Comparison of ENCODE assay signal across 11 cellular contexts in the genomic region with DNA sequence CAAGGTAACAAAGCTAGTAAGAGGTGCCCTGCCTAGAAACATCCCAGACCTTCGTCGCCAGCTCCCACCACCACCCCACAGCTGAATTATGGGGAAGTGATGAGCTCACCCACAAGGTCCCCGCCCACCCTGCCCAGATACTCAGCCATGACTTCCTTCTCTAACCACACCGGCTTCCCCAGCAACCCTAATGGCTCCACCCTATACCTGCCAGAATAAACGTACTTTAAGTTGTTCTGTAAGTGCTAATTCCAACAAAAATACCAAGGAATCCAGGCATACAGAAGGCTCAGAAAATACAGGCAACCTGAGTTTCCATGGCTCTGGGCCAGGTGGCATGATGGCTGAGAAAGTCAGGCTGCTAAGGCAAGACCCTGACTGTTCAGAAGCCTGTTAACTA. TPM values are rescaled to one million over a fixed set of nuclear protein-coding genes. Genes with fewer than 3 reads are reported as not detected.
DNase-seq lines count a peak whose midpoint lies in the region; ATAC-seq and TF ChIP-seq lines count a peak whose summit lies in the region.
"Had no signal": no experiment of that assay in that cellular context is flagged by ENCODE, and none has a peak within 500 bp of the region (broad histone marks: within the 10 kb centered on the region; RNA-seq: fewer than 3 reads in every experiment).

No MANE protein-coding gene starts in this region.

- H3K9me3 ChIP-seq in T-helper 17 cell (ENCODE audit: control insufficient read depth, low read length, poor library complexity, severe bottlenecking) (no peaks in the 10 kb centered on the region), OCI-LY7 (ENCODE audit: low read length) (no peaks in the 10 kb centered on the region)

- no peaks in the 10 kb centered on the region for H3K79me2 ChIP-seq in OCI-LY7 (ENCODE audit: insufficient read depth, low read depth, low read length)
- H3K79me2 ChIP-seq: hepatocyte had no signal

- CTCF ChIA-PET in OCI-LY7 (lab: Charles Lee; ENCODE audit: unreplicated experiment) = no interaction called here

- TF ChIP-seq CTCF in OCI-LY7 (conservative IDR thresholded peaks at IDR 0.05; ENCODE audit: low read length) = no peak

- ATAC-seq in T-helper 17 cell (peak; percentile 98), GM21381 (IDR thresholded peaks at IDR 0.05; ENCODE audit: unreplicated experiment) (no peak), HG03159 (IDR thresholded peaks at IDR 0.05; ENCODE audit: unreplicated experiment) (no peak)
- peak; percentile 63 for ATAC-seq in stimulated activated naive CD8-positive, alpha-beta T cell treated with anti-CD3 and anti-CD28 coated beads, Interleukin-15, Interleukin-2, amounts not matched to agents 100 U/mL and 50 U/mL, for 24 hours

- no peaks in the 10 kb centered on the region for H3K27me3 Mint-ChIP-seq in T-helper 17 cell

- POLR2A ChIA-PET in OCI-LY7 (lab: Charles Lee) = interaction anchor here (0.5 to 1.4 kb wide), 3 partner anchors 11 to 18 kb away, joined by 3 to 5 read pairs (median 5); no protein-coding TSS in a partner anchor

- no peak overlapping the region for H3K27ac ChIP-seq in OCI-LY7 (ENCODE audit: low read depth, low read length, poor library complexity, severe bottlenecking)
- H3K27ac ChIP-seq: hepatocyte had no signal

- no peak overlapping the region for H3K4me2 ChIP-seq in OCI-LY7 (ENCODE audit: low read length)
- H3K4me2 ChIP-seq: hepatocyte had no signal

- peaks cover 34% of the 10 kb centered on the region for H3K4me1 Mint-ChIP-seq in T-helper 17 cell

- DNase-seq in activated T-cell treated with anti-CD3 and anti-CD28 coated beads, Interleukin-2, amount 50 U/mL, for 1 hour = peak; percentile 48
- no peak for DNase-seq in activated T-cell treated with anti-CD3 and anti-CD28 coated beads for 4 hours
- DNase-seq in T-helper 17 cell = peak in 1 of 3 donors; percentile 27
- DNase-seq in astrocyte of the hippocampus (ENCODE audit: low read depth, low spot score) = peak; percentile 29
- DNase-seq in stimulated activated naive CD8-positive, alpha-beta T cell treated with anti-CD3 and anti-CD28 coated beads, Interleukin-15, Interleukin-2, amounts not matched to agents 100 U/mL and 50 U/mL, for 24 hours = peak; percentile 34
- DNase-seq in OCI-LY7 (ENCODE audit: low spot score) = no peak
- DNase-seq: mammary epithelial cell had no signal

- no peaks in the 10 kb centered on the region for H4K20me1 ChIP-seq in OCI-LY7 (ENCODE audit: insufficient read depth, low read length)

- no peaks in the 10 kb centered on the region for H3K36me3 Mint-ChIP-seq in T-helper 17 cell (ENCODE audit: low read depth)

- no peak overlapping the region for H3K4me3 ChIP-seq in OCI-LY7 (ENCODE audit: low read depth, low read length, poor library complexity, severe bottlenecking)
- H3K4me3 ChIP-seq: hepatocyte had no signal

- H3K4me3 Mint-ChIP-seq in T-helper 17 cell = peak overlapping the region; percentile 79

- BruUV-seq in OCI-LY7 (replicated peaks; lab: Mats Ljungman, UMichigan) = no TSS peak

- H3K4me1 ChIP-seq in OCI-LY7 (ENCODE audit: insufficient read depth, low read length, poor library complexity, severe bottlenecking) = no peaks in the 10 kb centered on the region

- H3K27ac Mint-ChIP-seq in T-helper 17 cell = no peak overlapping the region

- H3K36me3 ChIP-seq in OCI-LY7 (ENCODE audit: insufficient read depth, low read length) = no peaks in the 10 kb centered on the region

- no peak overlapping the region for H2AFZ ChIP-seq in OCI-LY7 (ENCODE audit: low read length)
- H2AFZ ChIP-seq: hepatocyte had no signal

- intact Hi-C loops in OCI-LY7 (cut with micrococcal nuclease; ENCODE audit: unreplicated experiment) = no loop called here

- H3K9me2 ChIP-seq in OCI-LY7 (ENCODE audit: insufficient read depth, low read length) = no peaks in the 10 kb centered on the region

RNA-seq across cellular contexts. Expression of a gene that starts 39.1 kb away (rescaled TPM):
- total RNA-seq in T-helper 17 cell = 1 to 10 TPM in 1 of 2 donors, under 1 TPM in 1; 0.57 to 1.3 TPM
- total RNA-seq in OCI-LY7 (2014; rRNA removed; shearing (Covaris generic)) = not detected in 2 replicates
- total RNA-seq in OCI-LY7 (2022) = 0.31 and 0.51 TPM in 2 replicates
- total RNA-seq: H4, mammary epithelial cell had no signal

Comparison
In these comparisons a context has a peak if more than half of its experiments do, and no peak if none do; other contexts are left out.
1. DNase-seq: peak in activated T-cell treated with anti-CD3 and anti-CD28 coated beads, Interleukin-2, amount 50 U/mL, for 1 hour (single experiment), astrocyte of the hippocampus (single experiment) and stimulated activated naive CD8-positive, alpha-beta T cell treated with anti-CD3 and anti-CD28 coated beads, Interleukin-15, Interleukin-2, amounts not matched to agents 100 U/mL and 50 U/mL, for 24 hours (single experiment); none in activated T-cell treated with anti-CD3 and anti-CD28 coated beads for 4 hours (single experiment) and OCI-LY7 (single experiment).
2. ATAC-seq: peak in T-helper 17 cell (single experiment) and stimulated activated naive CD8-positive, alpha-beta T cell treated with anti-CD3 and anti-CD28 coated beads, Interleukin-15, Interleukin-2, amounts not matched to agents 100 U/mL and 50 U/mL, for 24 hours (single experiment); none in GM21381 (single experiment) and HG03159 (single experiment).